In genomic region chr20:17710379-17711305, GRCh38 we compare ENCODE assay signal across 1 cellular context.
TF ChIP-seq lines count a peak whose summit lies in the region.

No MANE protein-coding gene starts in this region.

TF ChIP-seq in HepG2, 621 proteins besides CTCF, POLR2A, EP300 and RAD21 (continued from another document and continues in another):
- peak; percentile 27; the same call in 1 of the 2 replicates for TF ChIP-seq MXD3 (CRISPR knock-in tag; IDR thresholded peaks at IDR 0.05)
- TF ChIP-seq BORCS8-MEF2B (CRISPR knock-in tag; IDR thresholded peaks at IDR 0.05), result no peak; the same call in 1 of the 2 replicates
- TF ChIP-seq MEIS2 (CRISPR knock-in tag; IDR thresholded peaks at IDR 0.05), result 0 out of 2 replicates have a peak, but pooled peaks have one; percentile 26
- no peak for TF ChIP-seq BHLHE40 (IDR thresholded peaks at IDR 0.05; ENCODE audit: low read length)
- peak; percentile 79 for TF ChIP-seq RCOR2 (CRISPR knock-in tag; IDR thresholded peaks at IDR 0.05)
- TF ChIP-seq ARHGAP35 (CRISPR knock-in tag; IDR thresholded peaks at IDR 0.05; ENCODE audit: borderline replicate concordance), result 0 out of 2 replicates have a peak, but pooled peaks have one; percentile 15
- TF ChIP-seq E2F2 (CRISPR knock-in tag; IDR thresholded peaks at IDR 0.05; ENCODE audit: borderline replicate concordance), result 0 out of 2 replicates have a peak, but pooled peaks have one; percentile 48
- peak; percentile 60 for TF ChIP-seq BCL6 (CRISPR knock-in tag; IDR thresholded peaks at IDR 0.05)
- no peak for TF ChIP-seq ZHX1 (CRISPR knock-in tag; IDR thresholded peaks at IDR 0.05; ENCODE audit: low read depth)
- TF ChIP-seq KDM5A (IDR thresholded peaks at IDR 0.05; ENCODE audit: borderline replicate concordance, low read length), result no peak
- no peak; the same call in 1 of the 2 replicates for TF ChIP-seq ZNF431 (CRISPR knock-in tag; IDR thresholded peaks at IDR 0.05; ENCODE audit: borderline replicate concordance, low read depth)
- no peak for TF ChIP-seq XBP1 (CRISPR knock-in tag; IDR thresholded peaks at IDR 0.05)
- TF ChIP-seq USF2 (IDR thresholded peaks at IDR 0.05; ENCODE audit: low read depth, low read length), result no peak
- no peak for TF ChIP-seq USF2 (CRISPR knock-in tag; IDR thresholded peaks at IDR 0.05; ENCODE audit: borderline replicate concordance)
- TF ChIP-seq ZNF282 (IDR thresholded peaks at IDR 0.05; ENCODE audit: partially characterized antibody), result no peak
- TF ChIP-seq UBTF (CRISPR knock-in tag; IDR thresholded peaks at IDR 0.05), result peak; percentile 71
- TF ChIP-seq ZNF891 (CRISPR knock-in tag; IDR thresholded peaks at IDR 0.05), result peak; percentile 75
- no peak; the same call in 1 of the 2 replicates for TF ChIP-seq ZNF556 (CRISPR knock-in tag; IDR thresholded peaks at IDR 0.05; ENCODE audit: borderline replicate concordance)
- TF ChIP-seq HOXD1 (CRISPR knock-in tag; IDR thresholded peaks at IDR 0.05), result no peak
- TF ChIP-seq CEBPG (CRISPR knock-in tag; IDR thresholded peaks at IDR 0.05), result peak; percentile 65
- no peak for TF ChIP-seq PRMT3 (CRISPR knock-in tag; IDR thresholded peaks at IDR 0.05; ENCODE audit: borderline replicate concordance, low read depth)
- TF ChIP-seq ZFYVE20 (CRISPR knock-in tag; IDR thresholded peaks at IDR 0.05; ENCODE audit: borderline replicate concordance, low read depth), result no peak
- 0 out of 2 replicates have a peak, but pooled peaks have one; percentile 33 for TF ChIP-seq ZNF746 (CRISPR knock-in tag; IDR thresholded peaks at IDR 0.05)
- no peak; the same call in 1 of the 2 replicates for TF ChIP-seq ERF (CRISPR knock-in tag; IDR thresholded peaks at IDR 0.05)
- peak; percentile 46; the same call in 1 of the 2 replicates for TF ChIP-seq SPEN (CRISPR knock-in tag; IDR thresholded peaks at IDR 0.05; ENCODE audit: low read depth)
- no peak for TF ChIP-seq ESRRA (CRISPR knock-in tag; IDR thresholded peaks at IDR 0.05; ENCODE audit: low read depth)
- TF ChIP-seq GFI1 (CRISPR knock-in tag; IDR thresholded peaks at IDR 0.05; ENCODE audit: borderline replicate concordance), result peak; percentile 51; the same call in 1 of the 2 replicates
- no peak for TF ChIP-seq PHB2 (IDR thresholded peaks at IDR 0.05; ENCODE audit: partially characterized antibody)
- no peak for TF ChIP-seq ZNF761 (CRISPR knock-in tag; conservative IDR thresholded peaks at IDR 0.05)
- TF ChIP-seq DDIT3 (CRISPR knock-in tag; IDR thresholded peaks at IDR 0.05), result no peak
- TF ChIP-seq SMARCC2 (IDR thresholded peaks at IDR 0.05), result no peak
- no peak for TF ChIP-seq GLMP (CRISPR knock-in tag; IDR thresholded peaks at IDR 0.05; ENCODE audit: borderline replicate concordance)
- no peak; the same call in 1 of the 2 replicates for TF ChIP-seq HOXA5 (CRISPR knock-in tag; IDR thresholded peaks at IDR 0.05)
- no peak for TF ChIP-seq ZNF33A (CRISPR knock-in tag; IDR thresholded peaks at IDR 0.05; ENCODE audit: borderline replicate concordance)
- peak; percentile 57; the same call in 1 of the 2 replicates for TF ChIP-seq ZNF609 (CRISPR knock-in tag; IDR thresholded peaks at IDR 0.05; ENCODE audit: borderline replicate concordance)
- TF ChIP-seq ZSCAN9 (CRISPR knock-in tag; IDR thresholded peaks at IDR 0.05; ENCODE audit: borderline replicate concordance), result peak; percentile 47; the same call in 1 of the 2 replicates
- peak; percentile 74 for TF ChIP-seq KAT8 (CRISPR knock-in tag; IDR thresholded peaks at IDR 0.05)
- TF ChIP-seq ZNF205 (CRISPR knock-in tag; IDR thresholded peaks at IDR 0.05), result peak; percentile 74
- TF ChIP-seq PAXIP1 (CRISPR knock-in tag; conservative IDR thresholded peaks at IDR 0.05), result peak; percentile 93
- TF ChIP-seq CENPX (CRISPR knock-in tag; IDR thresholded peaks at IDR 0.05), result no peak
- TF ChIP-seq MLLT10 (CRISPR knock-in tag; IDR thresholded peaks at IDR 0.05), result no peak
- TF ChIP-seq SNRNP70 (IDR thresholded peaks at IDR 0.05; ENCODE audit: low read depth, low read length), result no peak
